ENCODE assay signal across 1 cellular context in genomic region chr18:7632152-7633098, GRCh38.
A peak's percentile ranks its signal among the peaks of the same experiment; 100 is the strongest.
TF ChIP-seq lines count a peak whose summit lies in the region.

No MANE protein-coding gene starts in this region.

TF ChIP-seq in HepG2, 621 proteins besides CTCF, POLR2A, EP300 and RAD21 (continued from another document):
- TF ChIP-seq RCOR2 (CRISPR knock-in tag; IDR thresholded peaks at IDR 0.05) (no peak), MAFK (conservative IDR thresholded peaks at IDR 0.05 in 1 of 2, IDR thresholded peaks at IDR 0.05 in 1 of 2; ENCODE audit: low read length in 2 of 2) (peak; percentile 30 to 76; a peak in 3 of 4 replicates), ZNF850 (CRISPR knock-in tag; conservative IDR thresholded peaks at IDR 0.05) (no peak), ETS1 (CRISPR knock-in tag; IDR thresholded peaks at IDR 0.05) (no peak), ZXDC (CRISPR knock-in tag; IDR thresholded peaks at IDR 0.05) (no peak), TERF1 (CRISPR knock-in tag; IDR thresholded peaks at IDR 0.05) (no peak), NFRKB (IDR thresholded peaks at IDR 0.05) (no peak), ZNF572 (CRISPR knock-in tag; IDR thresholded peaks at IDR 0.05) (no peak), ZNF687 (CRISPR knock-in tag; IDR thresholded peaks at IDR 0.05) (no peak), DNMT3B (CRISPR knock-in tag; conservative IDR thresholded peaks at IDR 0.05) (no peak)
